ENCODE assay signal across 26 cellular contexts in genomic region chrX:25998687-25999086, GRCh38.
"Had no signal": no experiment of that assay in that cellular context is flagged by ENCODE, and none has a peak within 500 bp of the region (broad histone marks: within the 10 kb centered on the region; RNA-seq: fewer than 3 reads in every experiment).

No MANE protein-coding gene starts in this region.

- H3K4me3 ChIP-seq: left ventricle myocardium inferior, lung, neural progenitor cell, psoas muscle, right atrium auricular region, skin epidermis, suprapubic skin, thoracic aorta, tibial artery, upper lobe of right lung had no signal

- H3K4me1 ChIP-seq: left ventricle myocardium inferior, neural progenitor cell, parathyroid adenoma, psoas muscle, right atrium auricular region, suprapubic skin, tibial artery, upper lobe of right lung had no signal

- H3K9ac ChIP-seq: neural progenitor cell, parathyroid adenoma had no signal

- FAIRE-seq: islet of Langerhans, urothelium cell line had no signal

- H3K9me3 ChIP-seq: left ventricle myocardium inferior, neutrophil, psoas muscle, right atrium auricular region, suprapubic skin, thoracic aorta, tibial artery, upper lobe of right lung had no signal

- H3K27ac ChIP-seq: left ventricle myocardium inferior, neural progenitor cell, neutrophil, parathyroid adenoma, psoas muscle, right atrium auricular region, skin epidermis, suprapubic skin, thoracic aorta, tibial artery, upper lobe of right lung had no signal

- DNase-seq: hippocampal formation; immature natural killer cell; left ventricle myocardium inferior; mesendoderm; naive B cell; natural killer cell; nephron progenitor cell; occipital lobe; psoas muscle; stimulated activated CD4-positive, alpha-beta T cell treated with anti-CD3 and anti-CD28 coated beads, Interleukin-4, amount 100 ng/mL, for 24 hours; stimulated activated naive CD4-positive, alpha-beta T cell; tibial artery; trophoblast cell; upper lobe of right lung had no signal

- ATAC-seq: natural killer cell; psoas muscle; sciatic nerve; stimulated activated effector memory CD8-positive, alpha-beta T cell treated with anti-CD3 and anti-CD28 coated beads, Interleukin-12 subunit alpha, Interleukin-12 subunit beta, amount 100 ng/mL, for 72 hours; upper lobe of right lung had no signal

- H2AFZ ChIP-seq: neural progenitor cell, parathyroid adenoma had no signal

- H3K4me2 ChIP-seq: neural progenitor cell had no signal

- H3K36me3 ChIP-seq: left ventricle myocardium inferior, neural progenitor cell, neutrophil, right atrium auricular region, suprapubic skin, thoracic aorta, tibial artery, upper lobe of right lung had no signal

- H3K27me3 ChIP-seq: neural progenitor cell, neutrophil, suprapubic skin, tibial artery, upper lobe of right lung had no signal
